ENCODE assay signal across 8 cellular contexts in the genomic region with DNA sequence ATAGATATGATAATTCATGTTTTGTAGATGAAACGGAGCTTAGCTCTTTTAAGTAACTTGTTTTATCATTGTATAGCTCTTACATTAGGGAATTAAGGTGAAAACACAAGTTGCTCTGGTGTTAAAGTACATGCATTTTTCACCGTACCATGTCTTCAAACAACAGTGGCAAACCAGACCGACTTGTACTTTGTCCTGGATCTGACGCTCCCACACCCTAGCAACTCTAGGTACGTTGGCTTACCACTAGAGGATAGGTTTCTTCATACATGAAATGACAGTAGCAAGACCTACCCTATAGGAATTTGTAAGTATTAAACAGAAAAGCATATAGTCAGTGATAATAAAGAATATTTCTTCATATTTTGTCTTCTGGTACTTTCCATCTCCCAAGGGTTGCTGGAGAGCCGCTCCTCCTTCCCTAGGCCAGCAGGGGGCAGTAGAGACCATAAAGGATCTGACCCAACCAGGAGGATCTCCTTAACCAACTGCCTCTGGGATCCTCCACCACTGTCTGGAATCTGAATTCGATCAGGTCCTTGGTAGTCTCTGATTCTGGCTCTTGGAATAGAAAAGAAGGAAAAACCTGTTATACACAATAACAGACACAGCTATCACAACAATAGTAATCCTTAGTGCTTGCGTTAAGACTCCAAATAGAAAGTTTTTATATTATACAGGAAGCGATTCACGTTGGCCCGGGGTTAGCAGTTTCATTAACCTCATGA.
DNase-seq lines count a peak whose midpoint lies in the region; ATAC-seq, FAIRE-seq and TF ChIP-seq lines count a peak whose summit lies in the region.

No MANE protein-coding gene starts in this region.

- H3K27me3 ChIP-seq in gastroesophageal sphincter = peaks cover 24% of the 10 kb centered on the region

- H3K36me3 ChIP-seq in gastroesophageal sphincter = no peaks in the 10 kb centered on the region

- DNase-seq in AG10803 (ENCODE audit: low read depth) (peak; percentile 56), GM18507 (ENCODE audit: extremely low spot score, insufficient read length, low read depth) (peak; percentile 26), NCI-H460 (ENCODE audit: extremely low read depth, low read depth) (peak; percentile 65), posterior cingulate gyrus (peak; percentile 60 to 97 (median 88))
- peak in 2 of 3 experiments; percentile 14 to 56 for DNase-seq in activated CD8-positive, alpha-beta memory T cell treated with anti-CD3 and anti-CD28 coated beads for 48 hours (ENCODE audit: low read depth in 2 of 3, low spot score in 2 of 3)

- WGBS in gastroesophageal sphincter (ENCODE audit: low coverage in 1 of 2), 2 donors = 58 to 63% methylated on average over 7 to 11 of the region's 11 CpGs

- no peak for TF ChIP-seq POLR2A in gastroesophageal sphincter (IDR thresholded peaks at IDR 0.05)

- intact Hi-C loops in posterior cingulate gyrus (cut with DNase I) = loop anchor here (1.0 to 5.0 kb wide), 4 partner anchors 403 to 673 kb away; a partner anchor contains a TSS

- no peak overlapping the region for H3K27ac ChIP-seq in gastroesophageal sphincter

- FAIRE-seq in GM18507 (lab: Jason Lieb, UNC) = peak; percentile 73

- TF ChIP-seq CTCF in AG10803 (conservative IDR thresholded peaks at IDR 0.05; ENCODE audit: low read length) (peak; percentile 88), gastroesophageal sphincter (IDR thresholded peaks at IDR 0.05) (peak in 3 of 4 experiments; percentile 31 to 67 (median 44))

- H3K4me3 ChIP-seq in AG10803 (ENCODE audit: low read length) (no peak overlapping the region), gastroesophageal sphincter (no peak overlapping the region)

- peak; percentile 85 for ATAC-seq in HG03103 (IDR thresholded peaks at IDR 0.05; ENCODE audit: low read depth, unreplicated experiment)
- ATAC-seq in gastroesophageal sphincter = no peak
- no peak for ATAC-seq in HG02840 (IDR thresholded peaks at IDR 0.05; ENCODE audit: low FRiP score, unreplicated experiment)

- H3K9me3 ChIP-seq in gastroesophageal sphincter = no peaks in the 10 kb centered on the region

- TF ChIP-seq EP300 in gastroesophageal sphincter (IDR thresholded peaks at IDR 0.05) = no peak

- no peaks in the 10 kb centered on the region for H3K4me1 ChIP-seq in gastroesophageal sphincter

Comparison
In these comparisons a context has a peak if more than half of its experiments do, and no peak if none do; other contexts are left out.
1. DNase-seq: peak in every context shown above with its lines; median percentile 88 in posterior cingulate gyrus; 65 in NCI-H460; 56 in AG10803; 35 in activated CD8-positive, alpha-beta memory T cell treated with anti-CD3 and anti-CD28 coated beads for 48 hours; 26 in GM18507.